24 cellular contexts compared by ENCODE assay signal in the genomic region with DNA sequence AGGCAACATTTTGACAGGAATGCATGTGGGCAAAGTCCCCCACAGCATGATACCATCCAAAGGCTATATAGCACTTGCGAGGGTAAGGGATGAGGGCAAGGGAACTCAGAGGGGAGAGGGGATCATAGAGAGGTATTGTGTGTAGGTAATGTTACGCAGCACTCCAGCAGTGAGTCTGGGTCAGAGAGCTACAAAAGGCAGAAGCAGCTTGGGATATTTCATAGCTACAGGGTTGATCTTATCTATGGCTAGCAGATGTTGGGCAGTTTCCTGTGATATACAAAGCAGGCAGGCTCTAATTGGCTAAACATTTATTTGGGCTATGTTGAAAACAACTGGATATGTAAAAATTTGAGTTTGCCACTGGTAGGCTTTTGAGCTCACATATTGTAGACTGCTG. TPM values are rescaled to one million over a fixed set of nuclear protein-coding genes. Genes with fewer than 3 reads are reported as not detected.
DNase-seq lines count a peak whose midpoint lies in the region; ATAC-seq and TF ChIP-seq lines count a peak whose summit lies in the region.
"Had no signal": no experiment of that assay in that cellular context is flagged by ENCODE, and none has a peak within 500 bp of the region (broad histone marks: within the 10 kb centered on the region; RNA-seq: fewer than 3 reads in every experiment).

No MANE protein-coding gene starts in this region.

- H3K79me2 ChIP-seq in Loucy (ENCODE audit: insufficient read depth, low read length), result no peaks in the 10 kb centered on the region
- H3K79me2 ChIP-seq in mesendoderm (ENCODE audit: control insufficient read depth, insufficient read depth, low read length), result no peaks in the 10 kb centered on the region

- peaks cover 15% of the 10 kb centered on the region for H3K4me1 ChIP-seq in Loucy (ENCODE audit: insufficient read depth, low read length, poor library complexity, severe bottlenecking)
- H3K4me1 ChIP-seq in mesendoderm (ENCODE audit: control insufficient read depth, low read depth, low read length), result peaks cover 2% of the 10 kb centered on the region
- H3K4me1 ChIP-seq: HAP-1, testis had no signal

- H3K23ac ChIP-seq in mesendoderm (ENCODE audit: low read length), result no peak overlapping the region

- no peaks in the 10 kb centered on the region for H3K79me1 ChIP-seq in mesendoderm (ENCODE audit: low read length)

- H3K9me3 ChIP-seq in Loucy (ENCODE audit: insufficient read depth, low read depth, low read length), result no peaks in the 10 kb centered on the region
- H3K9me3 ChIP-seq: HAP-1, testis had no signal

- H4K20me1 ChIP-seq in Loucy (ENCODE audit: insufficient read depth, low read length, poor library complexity, severe bottlenecking), result no peaks in the 10 kb centered on the region

- H3K36me3 ChIP-seq in Loucy (ENCODE audit: insufficient read depth, low read length) (no peaks in the 10 kb centered on the region), mesendoderm (ENCODE audit: control insufficient read depth, insufficient read depth, low read length) (no peaks in the 10 kb centered on the region)
- H3K36me3 ChIP-seq: HAP-1 had no signal

- no peak overlapping the region for H3K27ac ChIP-seq in mesendoderm (ENCODE audit: low read depth, low read length)
- H3K27ac ChIP-seq: RWPE1, testis had no signal

- peak overlapping the region; percentile 51 for H3K4me2 ChIP-seq in Loucy (ENCODE audit: low read depth, low read length, poor library complexity, severe bottlenecking)
- no peak overlapping the region for H3K4me2 ChIP-seq in mesendoderm (ENCODE audit: low read length)

- H2BK15ac ChIP-seq in mesendoderm (replicated peaks; ENCODE audit: low read depth), result no peak overlapping the region

- no peak overlapping the region for H3K4ac ChIP-seq in mesendoderm (ENCODE audit: low read depth, low read length)

- H3K9ac ChIP-seq in Loucy (ENCODE audit: low read depth, low read length, poor library complexity, severe bottlenecking), result no peak overlapping the region
- no peak overlapping the region for H3K9ac ChIP-seq in mesendoderm (ENCODE audit: low read length)

- H3K18ac ChIP-seq in mesendoderm (ENCODE audit: low read length), result no peak overlapping the region

- no peak for TF ChIP-seq CTCF in Loucy (conservative IDR thresholded peaks at IDR 0.05; ENCODE audit: low read length)

- H2BK5ac ChIP-seq in mesendoderm (ENCODE audit: low read length), result no peak overlapping the region

- H3K4me3 ChIP-seq in Loucy (ENCODE audit: low read length, poor library complexity, severe bottlenecking) (no peak overlapping the region), mesendoderm (ENCODE audit: low read length) (no peak overlapping the region)
- H3K4me3 ChIP-seq: HAP-1, testis had no signal

- no CpG with 5 or more reads among the region's 2 CpGs for WGBS in mesendoderm (ENCODE audit: extremely low coverage, insufficient coverage, low lambda C conversion rate)

- no peak overlapping the region for H2BK120ac ChIP-seq in mesendoderm (ENCODE audit: low read depth, low read length)

- no peak overlapping the region for H2AFZ ChIP-seq in Loucy (ENCODE audit: low read length)

- no peak for ATAC-seq in activated CD4-positive, CD25-positive, alpha-beta regulatory T cell treated with anti-CD3 and anti-CD28 coated beads, Interleukin-2, amount 50 U/mL, for 24 hours
- ATAC-seq in HG02571 (IDR thresholded peaks at IDR 0.05; ENCODE audit: unreplicated experiment), result no peak
- ATAC-seq: activated T-cell treated with anti-CD3 and anti-CD28 coated beads, Interleukin-2, amount 50 U/mL, for 72 hours; naive thymus-derived CD8-positive, alpha-beta T cell; stimulated activated naive CD8-positive, alpha-beta T cell treated with anti-CD3 and anti-CD28 coated beads, Interleukin-15, Interleukin-2, amounts not matched to agents 100 U/mL and 50 U/mL, for 24 hours had no signal

- no peak overlapping the region for H2AK5ac ChIP-seq in mesendoderm (ENCODE audit: low read length)

- no peak overlapping the region for H4K8ac ChIP-seq in mesendoderm (ENCODE audit: low read depth, low read length)

- H4K5ac ChIP-seq in mesendoderm (ENCODE audit: low read length), result no peak overlapping the region

- H3F3A ChIP-seq in Loucy (ENCODE audit: low read depth), result no peaks in the 10 kb centered on the region

- H3K27me3 ChIP-seq in Loucy (ENCODE audit: insufficient read depth, low read length, poor library complexity, severe bottlenecking) (no peaks in the 10 kb centered on the region), mesendoderm (ENCODE audit: insufficient read depth, low read length, poor library complexity) (no peaks in the 10 kb centered on the region)
- H3K27me3 ChIP-seq: testis had no signal

- no peak overlapping the region for H3K56ac ChIP-seq in mesendoderm (ENCODE audit: low read length)

- DNase-seq in GF-D8 (lab: John Stamatoyannopoulos, UW), result peak; percentile 68
- peak; percentile 24 for DNase-seq in UCSD-AML1 (lab: John Stamatoyannopoulos, UW; ENCODE audit: unreplicated experiment)
- peak; percentile 29 for DNase-seq in mesendoderm
- DNase-seq in NCI-H128 (lab: John Stamatoyannopoulos, UW; ENCODE audit: unreplicated experiment), result no peak
- no peak for DNase-seq in putamen (ENCODE audit: low spot score)
- DNase-seq: activated CD4-positive, alpha-beta T cell treated with anti-CD3 and anti-CD28 coated beads, Interleukin-2, amount 50 U/mL, for 4 hours; activated CD4-positive, CD25-positive, alpha-beta regulatory T cell; activated naive CD4-positive, alpha-beta T cell treated with Interleukin-2 at 50 U/mL for 16 hours; activated T-cell treated with anti-CD3 and anti-CD28 coated beads, Interleukin-2, amount 50 U/mL, for 72 hours; CD4-positive, CD25-positive, alpha-beta regulatory T cell; cerebellar nuclear complex; midbrain; MV-4-11; naive thymus-derived CD8-positive, alpha-beta T cell; NCI-H1694 treated with DMSO at 0.1 percent for 48 hours; NCI-H2227 treated with DMSO at 0.1 percent for 48 hours; NCI-H774; stimulated activated naive CD8-positive, alpha-beta T cell treated with anti-CD3 and anti-CD28 coated beads, Interleukin-15, Interleukin-2, amounts not matched to agents 100 U/mL and 50 U/mL, for 24 hours; testis had no signal

- H3K9me2 ChIP-seq in Loucy (replicated peaks; ENCODE audit: low read depth, low read length), result no peaks in the 10 kb centered on the region

RNA-seq across cellular contexts. Expression of a gene that starts 17.8 kb away (rescaled TPM):
- polyA plus RNA-seq in mesendoderm (2013, experiment 1 of 2), result 9.4 TPM
- 10.2 TPM for polyA plus RNA-seq in mesendoderm (2013, experiment 2 of 2)
- polyA plus RNA-seq: CD4-positive, CD25-positive, alpha-beta regulatory T cell had no signal

Comparison
In these comparisons a context has a peak if more than half of its experiments do, and no peak if none do; other contexts are left out.
1. DNase-seq: peak in GF-D8 (single experiment), UCSD-AML1 (single experiment) and mesendoderm (single experiment); none in NCI-H128 (single experiment) and putamen (single experiment).